1 cellular context compared by ENCODE assay signal in genomic region chr1:185648858-185649589, GRCh38.
TF ChIP-seq lines count a peak whose summit lies in the region.

No MANE protein-coding gene starts in this region.

TF ChIP-seq in HepG2, 621 proteins besides CTCF, POLR2A, EP300 and RAD21 (continued from another document):
- peak; percentile 98 for TF ChIP-seq ZNF850 (CRISPR knock-in tag; conservative IDR thresholded peaks at IDR 0.05)
- TF ChIP-seq, protein P1, sequence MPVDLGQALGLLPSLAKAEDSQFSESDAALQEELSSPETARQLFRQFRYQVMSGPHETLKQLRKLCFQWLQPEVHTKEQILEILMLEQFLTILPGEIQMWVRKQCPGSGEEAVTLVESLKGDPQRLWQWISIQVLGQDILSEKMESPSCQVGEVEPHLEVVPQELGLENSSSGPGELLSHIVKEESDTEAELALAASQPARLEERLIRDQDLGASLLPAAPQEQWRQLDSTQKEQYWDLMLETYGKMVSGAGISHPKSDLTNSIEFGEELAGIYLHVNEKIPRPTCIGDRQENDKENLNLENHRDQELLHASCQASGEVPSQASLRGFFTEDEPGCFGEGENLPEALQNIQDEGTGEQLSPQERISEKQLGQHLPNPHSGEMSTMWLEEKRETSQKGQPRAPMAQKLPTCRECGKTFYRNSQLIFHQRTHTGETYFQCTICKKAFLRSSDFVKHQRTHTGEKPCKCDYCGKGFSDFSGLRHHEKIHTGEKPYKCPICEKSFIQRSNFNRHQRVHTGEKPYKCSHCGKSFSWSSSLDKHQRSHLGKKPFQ (CRISPR knock-in tag; IDR thresholded peaks at IDR 0.05; ENCODE audit: insufficient replicate concordance): no peak
- TF ChIP-seq ZNF510 (CRISPR knock-in tag; IDR thresholded peaks at IDR 0.05; ENCODE audit: low read depth): no peak
